In the genomic region with DNA sequence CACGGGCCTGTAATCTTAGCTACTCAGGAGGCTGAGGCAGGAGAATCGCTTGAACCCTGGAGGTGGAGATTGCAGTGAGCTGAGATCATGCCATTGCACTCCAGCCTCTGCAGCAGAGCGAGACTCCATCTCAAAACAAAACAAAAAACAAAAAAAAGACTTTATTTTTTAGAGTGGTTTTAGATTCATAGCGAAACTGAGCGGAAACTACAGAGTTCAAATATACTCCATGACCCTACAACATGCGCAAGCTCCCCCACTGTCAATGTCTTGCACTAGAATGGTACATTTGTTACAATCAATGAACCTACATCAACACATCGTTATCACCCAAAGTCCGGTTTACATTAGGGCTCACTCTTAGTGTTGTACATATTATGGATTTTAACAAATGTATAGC, we compare ENCODE assay signal across 11 cellular contexts. TPM values are rescaled to one million over a fixed set of nuclear protein-coding genes. Genes with fewer than 3 reads are reported as not detected.
A peak's percentile ranks its signal among the peaks of the same experiment; 100 is the strongest.
DNase-seq lines count a peak whose midpoint lies in the region; ATAC-seq and TF ChIP-seq lines count a peak whose summit lies in the region.
"Had no signal": no experiment of that assay in that cellular context is flagged by ENCODE, and none has a peak within 500 bp of the region (broad histone marks: within the 10 kb centered on the region; RNA-seq: fewer than 3 reads in every experiment).

No MANE protein-coding gene starts in this region.

- H3K36me3 ChIP-seq in H7 (replicated peaks; ENCODE audit: control insufficient read depth, insufficient read depth, low read length) = no peaks in the 10 kb centered on the region

- ATAC-seq in GM19035 (IDR thresholded peaks at IDR 0.05; ENCODE audit: unreplicated experiment) (peak; percentile 32), HG02763 (IDR thresholded peaks at IDR 0.05; ENCODE audit: unreplicated experiment) (peak; percentile 28), HG03558 (IDR thresholded peaks at IDR 0.05; ENCODE audit: extremely low read depth, unreplicated experiment) (peak; percentile 40)
- ATAC-seq: mucosa of descending colon had no signal

- no peaks in the 10 kb centered on the region for H3K27me3 ChIP-seq in H7 (ENCODE audit: control insufficient read depth, insufficient read depth, low read length)

- POLR2A ChIA-PET in GM10248 (lab: Yijun Ruan, JAX) = no interaction called here

- no peak overlapping the region for H3K4me3 ChIP-seq in H7 (ENCODE audit: insufficient read depth, low read depth, low read length)
- H3K4me3 ChIP-seq: mucosa of descending colon had no signal

- CTCF ChIA-PET in GM10248 (lab: Yijun Ruan, JAX) = interaction anchor here (0.6 to 12.7 kb wide), 4 partner anchors 10 to 37 kb away, joined by 3 to 116 read pairs (median 4); no protein-coding TSS in a partner anchor

- DNase-seq in GM10248 (ENCODE audit: extremely low spot score) = peak; percentile 48
- DNase-seq in H7 = no peak
- DNase-seq in central memory CD4-positive, alpha-beta T cell = no peak
- DNase-seq in SKM-1 treated with dmso at 0.1 percent for 144 hours (lab: John Stamatoyannopoulos, UW; ENCODE audit: unreplicated experiment) = no peak
- DNase-seq in retina = no peak
- DNase-seq: activated CD4-positive, alpha-beta T cell treated with anti-CD3 and anti-CD28 coated beads, Interleukin-2, amount 50 U/mL, for 48 hours; mucosa of descending colon; NCI-H1930 had no signal

- TF ChIP-seq CTCF in GM10248 (IDR thresholded peaks at IDR 0.05; ENCODE audit: control extremely low read depth, extremely low read depth, low read depth, missing control alignments) = no peak

RNA-seq across cellular contexts. Expression of a gene that starts 2.2 kb away (rescaled TPM):
- 159 and 193 TPM in 2 replicates for total RNA-seq in H7 (2014; rRNA removed; shearing (Covaris generic))

RNA-seq across cellular contexts. Expression of a gene that starts 14.6 kb away (rescaled TPM):
- total RNA-seq in H7 (2014; rRNA removed; shearing (Covaris generic)) = 35.8 and 41.8 TPM in 2 replicates

RNA-seq across cellular contexts. Expression of a gene that starts 14.6 kb away (rescaled TPM):
- 1.6 and 2.7 TPM in 2 replicates for total RNA-seq in H7 (2014; rRNA removed; shearing (Covaris generic))
